Comparison of ENCODE assay signal across 11 cellular contexts in genomic region chr14:64611358-64612020, GRCh38.
DNase-seq lines count a peak whose midpoint lies in the region; TF ChIP-seq lines count a peak whose summit lies in the region.
"Had no signal": no experiment of that assay in that cellular context is flagged by ENCODE, and none has a peak within 500 bp of the region (broad histone marks: within the 10 kb centered on the region; RNA-seq: fewer than 3 reads in every experiment).

No MANE protein-coding gene starts in this region.

- no peak overlapping the region for H3K4me3 Mint-ChIP-seq in osteocyte (ENCODE audit: unreplicated experiment)
- H3K4me3 Mint-ChIP-seq: activated CD8-positive, alpha-beta T cell treated with anti-CD3 and anti-CD28 coated beads, Interleukin-2, amount 10 ng/mL, durations not matched to agents 7 days and 5 days; natural killer cell had no signal

- peaks cover 31% of the 10 kb centered on the region for H3K4me1 Mint-ChIP-seq in osteocyte (ENCODE audit: unreplicated experiment)
- H3K4me1 Mint-ChIP-seq: natural killer cell had no signal

- H3K27me3 Mint-ChIP-seq in osteocyte (ENCODE audit: unreplicated experiment): no peaks in the 10 kb centered on the region

- TF ChIP-seq CTCF in AG09319 (IDR thresholded peaks at IDR 0.05; ENCODE audit: low read depth, low read length) (no peak), osteocyte (IDR thresholded peaks at IDR 0.05) (no peak)

- DNase-seq in AG09319 (ENCODE audit: extremely low read depth, low read depth) (peak; percentile 12), NCI-H69 (lab: John Stamatoyannopoulos, UW) (peak; percentile 83), fibroblast of peridontal ligament (ENCODE audit: extremely low read depth) (peak; percentile 81), osteocyte (ENCODE audit: extremely low spot score, unreplicated experiment) (no peak), NOMO-1 treated with DMSO at 0.1 percent for 48 hours (lab: John Stamatoyannopoulos, UW; ENCODE audit: unreplicated experiment) (no peak), NCI-H1930 (lab: John Stamatoyannopoulos, UW) (no peak), NCI-H2029 treated with DMSO at 0.1 percent for 48 hours (lab: John Stamatoyannopoulos, UW) (no peak), glomerular visceral epithelial cell (ENCODE audit: extremely low spot score) (no peak)
- DNase-seq: activated CD8-positive, alpha-beta T cell treated with anti-CD3 and anti-CD28 coated beads, Interleukin-2, amount 10 ng/mL, durations not matched to agents 7 days and 5 days; natural killer cell; NCI-H187 had no signal

- peak overlapping the region; percentile 93 for H3K27ac Mint-ChIP-seq in osteocyte (ENCODE audit: unreplicated experiment)
- H3K27ac Mint-ChIP-seq: activated CD8-positive, alpha-beta T cell treated with anti-CD3 and anti-CD28 coated beads, Interleukin-2, amount 10 ng/mL, durations not matched to agents 7 days and 5 days; natural killer cell had no signal

- no peaks in the 10 kb centered on the region for H3K9me3 Mint-ChIP-seq in osteocyte (ENCODE audit: unreplicated experiment)
- H3K9me3 Mint-ChIP-seq: natural killer cell had no signal

- H3K36me3 Mint-ChIP-seq in osteocyte (ENCODE audit: unreplicated experiment): no peaks in the 10 kb centered on the region
- H3K36me3 Mint-ChIP-seq: natural killer cell had no signal

Comparison
In these comparisons a context has a peak if more than half of its experiments do, and no peak if none do; other contexts are left out.
1. DNase-seq: peak in AG09319 (single experiment), NCI-H69 (single experiment) and fibroblast of peridontal ligament (single experiment); none in osteocyte (single experiment), NOMO-1 treated with DMSO at 0.1 percent for 48 hours (single experiment), NCI-H1930 (0 of 2), NCI-H2029 treated with DMSO at 0.1 percent for 48 hours (single experiment) and glomerular visceral epithelial cell (single experiment).